In the genomic region with DNA sequence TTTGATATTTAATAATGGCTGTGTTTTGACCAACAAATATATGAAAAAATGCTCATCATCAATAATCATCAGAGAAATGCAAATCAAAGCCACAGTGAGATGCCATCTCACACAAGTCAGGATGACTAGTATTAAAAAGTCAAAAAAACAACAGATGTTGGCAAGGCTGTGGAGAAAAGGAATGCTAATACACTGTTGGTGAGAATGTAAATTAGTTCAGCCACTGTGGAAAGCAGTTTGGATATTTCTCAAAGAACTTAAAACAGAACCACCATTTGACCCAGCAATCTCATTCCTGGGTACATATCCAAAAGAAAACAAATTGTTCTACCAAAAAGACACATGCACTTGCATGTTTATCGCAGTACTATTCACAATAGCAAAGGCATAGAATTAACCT, we compare ENCODE assay signal across 9 cellular contexts. TPM values are rescaled to one million over a fixed set of nuclear protein-coding genes. Genes with fewer than 3 reads are reported as not detected.
"Had no signal": no experiment of that assay in that cellular context is flagged by ENCODE, and none has a peak within 500 bp of the region (broad histone marks: within the 10 kb centered on the region; RNA-seq: fewer than 3 reads in every experiment).

No MANE protein-coding gene starts in this region.

RNA-seq across cellular contexts. Expression of a gene that starts 30.0 kb away (rescaled TPM):
- total RNA-seq: activated CD4-positive, alpha-beta memory T cell treated with anti-CD3 and anti-CD28 coated beads for 36 hours; activated CD4-positive, alpha-beta T cell treated with anti-CD3 and anti-CD28 coated beads, Interleukin-2, amount 10 ng/mL, durations not matched to agents 7 days and 5 days; activated naive CD4-positive, alpha-beta T cell treated with anti-CD3 and anti-CD28 coated beads, Interleukin-2, amount 50 U/mL, for 72 hours; LHCN-M2; MCF 10A; OCI-LY7; SJCRH30; T-helper 2 cell treated with Interferon-gamma antibody and Interleukin-4, amounts not matched to agents 100 ng/mL and 5 ng/mL, for 36 hours had no signal
- polyA plus RNA-seq: IgD-negative memory B cell had no signal
